Comparison of ENCODE assay signal across 8 cellular contexts in genomic region chr3:49165771-49166751, GRCh38. TPM values are rescaled to one million over a fixed set of nuclear protein-coding genes. Genes with fewer than 3 reads are reported as not detected.
A peak's percentile ranks its signal among the peaks of the same experiment; 100 is the strongest.
DNase-seq lines count a peak whose midpoint lies in the region; ATAC-seq and TF ChIP-seq lines count a peak whose summit lies in the region.

TSS of gene CCDC71 (minus strand) at chr3:49166331. CDS start at chr3:49164208, 2,123 bp downstream.

- DNase-seq in GM04504 (ENCODE audit: low read depth) = peak; percentile 35
- DNase-seq in NCI-H510A (lab: John Stamatoyannopoulos, UW) = peak; percentile 34
- peak; percentile 76 to 80 for DNase-seq in activated CD4-positive, alpha-beta T cell treated with anti-CD3 and anti-CD28 coated beads, Interleukin-2, amount 50 U/mL, for 48 hours
- peak; percentile 85 for DNase-seq in ecto neural progenitor cell (ENCODE audit: low spot score)
- peak; percentile 84 for DNase-seq in lower lobe of right lung
- DNase-seq in stimulated activated CD4-positive, alpha-beta T cell treated with anti-CD3 and anti-CD28 coated beads, TNF-alpha, amount 100 ng/mL, for 1 hour (ENCODE audit: low read depth in 3 of 3, low spot score in 1 of 3) = peak; percentile 32 to 67 (median 56)

- ATAC-seq in HG02678 (IDR thresholded peaks at IDR 0.05; ENCODE audit: unreplicated experiment) (peak; percentile 70), lower lobe of right lung (peak; percentile 73 to 90), GM18519 (IDR thresholded peaks at IDR 0.05; ENCODE audit: low FRiP score, unreplicated experiment) (no peak)

- intact Hi-C loops in lower lobe of right lung (cut with DNase I) = no loop called here

- H3K4me3 ChIP-seq in lower lobe of right lung = peak within 1 kb of the TSS; percentile 88

- no peaks in the 10 kb centered on the region for H3K9me3 ChIP-seq in lower lobe of right lung

- peaks cover 47% of the 10 kb centered on the region for H3K4me1 ChIP-seq in lower lobe of right lung

- no peak for TF ChIP-seq CTCF in lower lobe of right lung (IDR thresholded peaks at IDR 0.05)

- no peaks in the 10 kb centered on the region for H3K27me3 ChIP-seq in lower lobe of right lung (ENCODE audit: low read depth)

- H3K27ac ChIP-seq in lower lobe of right lung = peak within 1 kb of the TSS; percentile 92

- peaks cover 32% of the 10 kb centered on the region for H3K36me3 ChIP-seq in lower lobe of right lung

RNA-seq across cellular contexts. Expression of gene CCDC71, which starts in this region (rescaled TPM):
- 23.4 TPM for total RNA-seq in lower lobe of right lung

Comparison
In these comparisons a context has a peak if more than half of its experiments do, and no peak if none do; other contexts are left out.
1. DNase-seq: peak in every context shown above with its lines; median percentile 85 in ecto neural progenitor cell; 84 in lower lobe of right lung; 78 in activated CD4-positive, alpha-beta T cell treated with anti-CD3 and anti-CD28 coated beads, Interleukin-2, amount 50 U/mL, for 48 hours; 56 in stimulated activated CD4-positive, alpha-beta T cell treated with anti-CD3 and anti-CD28 coated beads, TNF-alpha, amount 100 ng/mL, for 1 hour; 35 in GM04504; 34 in NCI-H510A.